In the genomic region with DNA sequence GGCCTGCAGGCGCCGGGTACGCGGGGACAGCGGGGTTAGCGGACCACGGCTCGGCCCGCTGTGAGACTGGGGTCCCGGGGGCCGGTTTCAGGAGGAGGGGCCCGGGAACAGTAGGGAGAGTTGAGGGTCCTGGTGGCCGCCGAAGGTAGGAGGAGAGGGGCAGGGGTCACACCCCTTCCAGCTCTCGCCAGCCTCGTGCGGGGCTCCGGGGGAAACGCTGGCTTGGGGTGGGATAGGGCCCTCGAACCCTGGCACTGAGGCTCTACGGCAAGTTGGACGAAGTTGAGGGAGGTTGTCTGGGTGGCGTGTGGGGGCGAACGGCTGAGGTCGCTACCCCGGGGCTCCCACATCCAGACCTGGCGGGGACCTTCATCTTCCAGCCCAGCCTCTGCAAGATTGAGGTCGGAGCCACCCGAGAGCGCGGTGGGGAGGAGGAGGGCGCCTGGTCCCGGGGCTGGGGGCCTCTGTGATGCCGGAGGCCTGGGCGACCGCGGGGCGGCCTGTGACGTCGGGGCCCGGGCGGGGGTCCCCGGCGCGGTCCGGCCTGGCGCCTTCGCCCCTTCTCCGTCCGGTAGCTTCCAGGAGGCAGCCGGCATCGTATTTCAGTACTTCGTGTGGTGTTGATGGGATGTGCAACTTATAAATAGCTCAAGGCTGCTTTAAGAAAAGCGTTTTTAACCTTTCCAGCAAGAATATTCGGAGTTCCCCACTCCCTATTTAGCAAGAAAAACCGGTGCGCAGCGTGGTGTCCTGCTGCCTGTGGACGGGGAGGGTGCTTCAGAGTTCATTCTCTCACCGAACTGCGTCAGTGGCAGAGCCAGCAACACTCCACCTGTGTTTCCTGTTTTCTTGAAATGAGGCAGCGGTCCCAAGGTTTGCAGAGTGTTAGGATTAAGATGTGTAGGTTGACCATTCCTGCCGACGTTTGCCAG, we compare ENCODE assay signal across 1 cellular context.
A peak's percentile ranks its signal among the peaks of the same experiment; 100 is the strongest.
TF ChIP-seq lines count a peak whose summit lies in the region.

No MANE protein-coding gene starts in this region.

TF ChIP-seq in WTC11, 78 proteins besides CTCF, POLR2A, EP300 and RAD21 (continued from another document):
- TF ChIP-seq, protein P1, sequence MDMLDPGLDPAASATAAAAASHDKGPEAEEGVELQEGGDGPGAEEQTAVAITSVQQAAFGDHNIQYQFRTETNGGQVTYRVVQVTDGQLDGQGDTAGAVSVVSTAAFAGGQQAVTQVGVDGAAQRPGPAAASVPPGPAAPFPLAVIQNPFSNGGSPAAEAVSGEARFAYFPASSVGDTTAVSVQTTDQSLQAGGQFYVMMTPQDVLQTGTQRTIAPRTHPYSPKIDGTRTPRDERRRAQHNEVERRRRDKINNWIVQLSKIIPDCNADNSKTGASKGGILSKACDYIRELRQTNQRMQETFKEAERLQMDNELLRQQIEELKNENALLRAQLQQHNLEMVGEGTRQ (CRISPR knock-in tag; IDR thresholded peaks at IDR 0.05): no peak
- TF ChIP-seq, protein P2, sequence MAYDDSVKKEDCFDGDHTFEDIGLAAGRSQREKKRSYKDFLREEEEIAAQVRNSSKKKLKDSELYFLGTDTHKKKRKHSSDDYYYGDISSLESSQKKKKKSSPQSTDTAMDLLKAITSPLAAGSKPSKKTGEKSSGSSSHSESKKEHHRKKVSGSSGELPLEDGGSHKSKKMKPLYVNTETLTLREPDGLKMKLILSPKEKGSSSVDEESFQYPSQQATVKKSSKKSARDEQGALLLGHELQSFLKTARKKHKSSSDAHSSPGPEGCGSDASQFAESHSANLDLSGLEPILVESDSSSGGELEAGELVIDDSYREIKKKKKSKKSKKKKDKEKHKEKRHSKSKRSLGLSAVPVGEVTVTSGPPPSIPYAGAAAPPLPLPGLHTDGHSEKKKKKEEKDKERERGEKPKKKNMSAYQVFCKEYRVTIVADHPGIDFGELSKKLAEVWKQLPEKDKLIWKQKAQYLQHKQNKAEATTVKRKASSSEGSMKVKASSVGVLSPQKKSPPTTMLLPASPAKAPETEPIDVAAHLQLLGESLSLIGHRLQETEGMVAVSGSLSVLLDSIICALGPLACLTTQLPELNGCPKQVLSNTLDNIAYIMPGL (CRISPR knock-in tag; IDR thresholded peaks at IDR 0.05): peak; percentile 33; the same call in 1 of the 2 replicates
- TF ChIP-seq, protein P3, sequence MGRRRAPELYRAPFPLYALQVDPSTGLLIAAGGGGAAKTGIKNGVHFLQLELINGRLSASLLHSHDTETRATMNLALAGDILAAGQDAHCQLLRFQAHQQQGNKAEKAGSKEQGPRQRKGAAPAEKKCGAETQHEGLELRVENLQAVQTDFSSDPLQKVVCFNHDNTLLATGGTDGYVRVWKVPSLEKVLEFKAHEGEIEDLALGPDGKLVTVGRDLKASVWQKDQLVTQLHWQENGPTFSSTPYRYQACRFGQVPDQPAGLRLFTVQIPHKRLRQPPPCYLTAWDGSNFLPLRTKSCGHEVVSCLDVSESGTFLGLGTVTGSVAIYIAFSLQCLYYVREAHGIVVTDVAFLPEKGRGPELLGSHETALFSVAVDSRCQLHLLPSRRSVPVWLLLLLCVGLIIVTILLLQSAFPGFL (CRISPR knock-in tag; IDR thresholded peaks at IDR 0.05; ENCODE audit: borderline replicate concordance): no peak
- TF ChIP-seq, protein P4, sequence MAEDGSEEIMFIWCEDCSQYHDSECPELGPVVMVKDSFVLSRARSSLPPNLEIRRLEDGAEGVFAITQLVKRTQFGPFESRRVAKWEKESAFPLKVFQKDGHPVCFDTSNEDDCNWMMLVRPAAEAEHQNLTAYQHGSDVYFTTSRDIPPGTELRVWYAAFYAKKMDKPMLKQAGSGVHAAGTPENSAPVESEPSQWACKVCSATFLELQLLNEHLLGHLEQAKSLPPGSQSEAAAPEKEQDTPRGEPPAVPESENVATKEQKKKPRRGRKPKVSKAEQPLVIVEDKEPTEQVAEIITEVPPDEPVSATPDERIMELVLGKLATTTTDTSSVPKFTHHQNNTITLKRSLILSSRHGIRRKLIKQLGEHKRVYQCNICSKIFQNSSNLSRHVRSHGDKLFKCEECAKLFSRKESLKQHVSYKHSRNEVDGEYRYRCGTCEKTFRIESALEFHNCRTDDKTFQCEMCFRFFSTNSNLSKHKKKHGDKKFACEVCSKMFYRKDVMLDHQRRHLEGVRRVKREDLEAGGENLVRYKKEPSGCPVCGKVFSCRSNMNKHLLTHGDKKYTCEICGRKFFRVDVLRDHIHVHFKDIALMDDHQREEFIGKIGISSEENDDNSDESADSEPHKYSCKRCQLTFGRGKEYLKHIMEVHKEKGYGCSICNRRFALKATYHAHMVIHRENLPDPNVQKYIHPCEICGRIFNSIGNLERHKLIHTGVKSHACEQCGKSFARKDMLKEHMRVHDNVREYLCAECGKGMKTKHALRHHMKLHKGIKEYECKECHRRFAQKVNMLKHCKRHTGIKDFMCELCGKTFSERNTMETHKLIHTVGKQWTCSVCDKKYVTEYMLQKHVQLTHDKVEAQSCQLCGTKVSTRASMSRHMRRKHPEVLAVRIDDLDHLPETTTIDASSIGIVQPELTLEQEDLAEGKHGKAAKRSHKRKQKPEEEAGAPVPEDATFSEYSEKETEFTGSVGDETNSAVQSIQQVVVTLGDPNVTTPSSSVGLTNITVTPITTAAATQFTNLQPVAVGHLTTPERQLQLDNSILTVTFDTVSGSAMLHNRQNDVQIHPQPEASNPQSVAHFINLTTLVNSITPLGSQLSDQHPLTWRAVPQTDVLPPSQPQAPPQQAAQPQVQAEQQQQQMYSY (CRISPR knock-in tag; IDR thresholded peaks at IDR 0.05): no peak
- TF ChIP-seq KAT7 (CRISPR knock-in tag; IDR thresholded peaks at IDR 0.05; ENCODE audit: borderline replicate concordance): peak; percentile 32; the same call in 1 of the 2 replicates
- TF ChIP-seq, protein P5, sequence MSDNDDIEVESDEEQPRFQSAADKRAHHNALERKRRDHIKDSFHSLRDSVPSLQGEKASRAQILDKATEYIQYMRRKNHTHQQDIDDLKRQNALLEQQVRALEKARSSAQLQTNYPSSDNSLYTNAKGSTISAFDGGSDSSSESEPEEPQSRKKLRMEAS (CRISPR knock-in tag; IDR thresholded peaks at IDR 0.05): peak; percentile 23; the same call in 1 of the 2 replicates
- TF ChIP-seq ZNF232 (CRISPR knock-in tag; IDR thresholded peaks at IDR 0.05): no peak
- TF ChIP-seq, protein P6, sequence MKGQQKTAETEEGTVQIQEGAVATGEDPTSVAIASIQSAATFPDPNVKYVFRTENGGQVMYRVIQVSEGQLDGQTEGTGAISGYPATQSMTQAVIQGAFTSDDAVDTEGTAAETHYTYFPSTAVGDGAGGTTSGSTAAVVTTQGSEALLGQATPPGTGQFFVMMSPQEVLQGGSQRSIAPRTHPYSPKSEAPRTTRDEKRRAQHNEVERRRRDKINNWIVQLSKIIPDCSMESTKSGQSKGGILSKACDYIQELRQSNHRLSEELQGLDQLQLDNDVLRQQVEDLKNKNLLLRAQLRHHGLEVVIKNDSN (CRISPR knock-in tag; IDR thresholded peaks at IDR 0.05): peak; percentile 29; the same call in 1 of the 2 replicates
- no peak for TF ChIP-seq ZNF396 (CRISPR knock-in tag; IDR thresholded peaks at IDR 0.05; ENCODE audit: borderline replicate concordance)
TF ChIP-seq in WTC11: peak in this region for 5.
